Comparison of ENCODE assay signal across 2 cellular contexts in the genomic region with DNA sequence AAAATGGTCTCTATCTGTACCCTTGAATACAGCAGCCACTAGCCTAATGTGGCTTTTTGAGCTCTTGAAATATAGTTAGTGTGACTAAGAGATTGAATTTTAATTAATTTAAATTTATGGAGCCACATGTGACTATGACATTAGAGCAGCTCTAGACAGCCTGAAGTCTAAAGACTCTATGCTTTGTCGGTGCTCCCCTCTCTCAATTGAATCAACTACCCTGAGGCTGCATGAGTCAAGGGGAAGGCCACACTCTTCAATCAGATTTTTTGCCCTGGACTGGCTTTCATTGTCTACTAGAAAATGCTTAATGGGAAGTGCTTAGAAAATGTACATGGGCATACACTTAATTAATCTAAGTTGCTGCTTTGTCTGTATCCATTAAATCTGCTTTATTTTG.
TF ChIP-seq lines count a peak whose summit lies in the region.

No MANE protein-coding gene starts in this region.

TF ChIP-seq in SK-N-SH, 30 proteins besides CTCF, POLR2A, EP300 and RAD21 (continued from another document):
- TF ChIP-seq NRF1 (IDR thresholded peaks at IDR 0.05; ENCODE audit: low read depth, low read length) (no peak), POLR2AphosphoS5 (IDR thresholded peaks at IDR 0.05; ENCODE audit: low read depth, low read length) (no peak), RXRA (IDR thresholded peaks at IDR 0.05; ENCODE audit: borderline replicate concordance, low read depth) (no peak), YY1 (IDR thresholded peaks at IDR 0.05; ENCODE audit: low read depth) (no peak), SMC3 (IDR thresholded peaks at IDR 0.05; ENCODE audit: low read depth, low read length) (no peak), TEAD4 (IDR thresholded peaks at IDR 0.05; ENCODE audit: borderline replicate concordance, insufficient read depth) (no peak), RCOR1 (IDR thresholded peaks at IDR 0.05; ENCODE audit: low read length) (no peak), FOXM1 (IDR thresholded peaks at IDR 0.05; ENCODE audit: low read depth) (no peak), GABPA (IDR thresholded peaks at IDR 0.05; ENCODE audit: low read depth) (no peak), JUND (IDR thresholded peaks at IDR 0.05) (no peak), SIN3A (IDR thresholded peaks at IDR 0.05; ENCODE audit: borderline replicate concordance, low read depth, low read length) (no peak), MXI1 (IDR thresholded peaks at IDR 0.05; ENCODE audit: low read depth, low read length) (no peak)
- TF ChIP-seq, protein P1, sequence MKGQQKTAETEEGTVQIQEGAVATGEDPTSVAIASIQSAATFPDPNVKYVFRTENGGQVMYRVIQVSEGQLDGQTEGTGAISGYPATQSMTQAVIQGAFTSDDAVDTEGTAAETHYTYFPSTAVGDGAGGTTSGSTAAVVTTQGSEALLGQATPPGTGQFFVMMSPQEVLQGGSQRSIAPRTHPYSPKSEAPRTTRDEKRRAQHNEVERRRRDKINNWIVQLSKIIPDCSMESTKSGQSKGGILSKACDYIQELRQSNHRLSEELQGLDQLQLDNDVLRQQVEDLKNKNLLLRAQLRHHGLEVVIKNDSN (IDR thresholded peaks at IDR 0.05; ENCODE audit: borderline replicate concordance, low read depth): no peak
- TF ChIP-seq, protein P2, sequence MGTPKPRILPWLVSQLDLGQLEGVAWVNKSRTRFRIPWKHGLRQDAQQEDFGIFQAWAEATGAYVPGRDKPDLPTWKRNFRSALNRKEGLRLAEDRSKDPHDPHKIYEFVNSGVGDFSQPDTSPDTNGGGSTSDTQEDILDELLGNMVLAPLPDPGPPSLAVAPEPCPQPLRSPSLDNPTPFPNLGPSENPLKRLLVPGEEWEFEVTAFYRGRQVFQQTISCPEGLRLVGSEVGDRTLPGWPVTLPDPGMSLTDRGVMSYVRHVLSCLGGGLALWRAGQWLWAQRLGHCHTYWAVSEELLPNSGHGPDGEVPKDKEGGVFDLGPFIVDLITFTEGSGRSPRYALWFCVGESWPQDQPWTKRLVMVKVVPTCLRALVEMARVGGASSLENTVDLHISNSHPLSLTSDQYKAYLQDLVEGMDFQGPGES (IDR thresholded peaks at IDR 0.05; ENCODE audit: low read depth, low read length): no peak

TF ChIP-seq in SK-N-SH treated with all-trans-retinoic acid at 6 μM for 48 hours, 23 proteins besides CTCF, POLR2A, EP300 and RAD21 (continued from another document):
- TF ChIP-seq, protein P3, sequence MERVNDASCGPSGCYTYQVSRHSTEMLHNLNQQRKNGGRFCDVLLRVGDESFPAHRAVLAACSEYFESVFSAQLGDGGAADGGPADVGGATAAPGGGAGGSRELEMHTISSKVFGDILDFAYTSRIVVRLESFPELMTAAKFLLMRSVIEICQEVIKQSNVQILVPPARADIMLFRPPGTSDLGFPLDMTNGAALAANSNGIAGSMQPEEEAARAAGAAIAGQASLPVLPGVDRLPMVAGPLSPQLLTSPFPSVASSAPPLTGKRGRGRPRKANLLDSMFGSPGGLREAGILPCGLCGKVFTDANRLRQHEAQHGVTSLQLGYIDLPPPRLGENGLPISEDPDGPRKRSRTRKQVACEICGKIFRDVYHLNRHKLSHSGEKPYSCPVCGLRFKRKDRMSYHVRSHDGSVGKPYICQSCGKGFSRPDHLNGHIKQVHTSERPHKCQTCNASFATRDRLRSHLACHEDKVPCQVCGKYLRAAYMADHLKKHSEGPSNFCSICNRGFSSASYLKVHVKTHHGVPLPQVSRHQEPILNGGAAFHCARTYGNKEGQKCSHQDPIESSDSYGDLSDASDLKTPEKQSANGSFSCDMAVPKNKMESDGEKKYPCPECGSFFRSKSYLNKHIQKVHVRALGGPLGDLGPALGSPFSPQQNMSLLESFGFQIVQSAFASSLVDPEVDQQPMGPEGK (CRISPR knock-in tag; IDR thresholded peaks at IDR 0.05; ENCODE audit: borderline replicate concordance): no peak
- TF ChIP-seq ARNTL (CRISPR knock-in tag; IDR thresholded peaks at IDR 0.05; ENCODE audit: borderline replicate concordance, low read depth): no peak
- TF ChIP-seq, protein P4, sequence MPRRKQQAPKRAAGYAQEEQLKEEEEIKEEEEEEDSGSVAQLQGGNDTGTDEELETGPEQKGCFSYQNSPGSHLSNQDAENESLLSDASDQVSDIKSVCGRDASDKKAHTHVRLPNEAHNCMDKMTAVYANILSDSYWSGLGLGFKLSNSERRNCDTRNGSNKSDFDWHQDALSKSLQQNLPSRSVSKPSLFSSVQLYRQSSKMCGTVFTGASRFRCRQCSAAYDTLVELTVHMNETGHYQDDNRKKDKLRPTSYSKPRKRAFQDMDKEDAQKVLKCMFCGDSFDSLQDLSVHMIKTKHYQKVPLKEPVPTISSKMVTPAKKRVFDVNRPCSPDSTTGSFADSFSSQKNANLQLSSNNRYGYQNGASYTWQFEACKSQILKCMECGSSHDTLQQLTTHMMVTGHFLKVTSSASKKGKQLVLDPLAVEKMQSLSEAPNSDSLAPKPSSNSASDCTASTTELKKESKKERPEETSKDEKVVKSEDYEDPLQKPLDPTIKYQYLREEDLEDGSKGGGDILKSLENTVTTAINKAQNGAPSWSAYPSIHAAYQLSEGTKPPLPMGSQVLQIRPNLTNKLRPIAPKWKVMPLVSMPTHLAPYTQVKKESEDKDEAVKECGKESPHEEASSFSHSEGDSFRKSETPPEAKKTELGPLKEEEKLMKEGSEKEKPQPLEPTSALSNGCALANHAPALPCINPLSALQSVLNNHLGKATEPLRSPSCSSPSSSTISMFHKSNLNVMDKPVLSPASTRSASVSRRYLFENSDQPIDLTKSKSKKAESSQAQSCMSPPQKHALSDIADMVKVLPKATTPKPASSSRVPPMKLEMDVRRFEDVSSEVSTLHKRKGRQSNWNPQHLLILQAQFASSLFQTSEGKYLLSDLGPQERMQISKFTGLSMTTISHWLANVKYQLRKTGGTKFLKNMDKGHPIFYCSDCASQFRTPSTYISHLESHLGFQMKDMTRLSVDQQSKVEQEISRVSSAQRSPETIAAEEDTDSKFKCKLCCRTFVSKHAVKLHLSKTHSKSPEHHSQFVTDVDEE (CRISPR knock-in tag; IDR thresholded peaks at IDR 0.05): no peak
- TF ChIP-seq ESRRG (CRISPR knock-in tag; IDR thresholded peaks at IDR 0.05): no peak
- no peak for TF ChIP-seq CSDC2 (CRISPR knock-in tag; IDR thresholded peaks at IDR 0.05)
- no peak for TF ChIP-seq BACH2 (CRISPR knock-in tag; IDR thresholded peaks at IDR 0.05; ENCODE audit: borderline replicate concordance)
- TF ChIP-seq ZC3H10 (CRISPR knock-in tag; IDR thresholded peaks at IDR 0.05): no peak
- TF ChIP-seq SNAI2 (CRISPR knock-in tag; IDR thresholded peaks at IDR 0.05): no peak
TF ChIP-seq in SK-N-SH treated with all-trans-retinoic acid at 6 μM for 48 hours: peak in this region for 0.
